Comparison of ENCODE assay signal across 3 cellular contexts in genomic region chr18:57430983-57431382, GRCh38.
TF ChIP-seq lines count a peak whose summit lies in the region.

No MANE protein-coding gene starts in this region.

TF ChIP-seq in liver, 16 proteins besides CTCF, POLR2A, EP300 and RAD21:
- TF ChIP-seq FOXA1 (IDR thresholded peaks at IDR 0.05) (no peak), SP1 (IDR thresholded peaks at IDR 0.05) (no peak), GABPA (IDR thresholded peaks at IDR 0.05 in 1 of 2, conservative IDR thresholded peaks at IDR 0.05 in 1 of 2) (no peak), MAX (IDR thresholded peaks at IDR 0.05) (no peak), ZBTB33 (IDR thresholded peaks at IDR 0.05) (no peak), EGR1 (IDR thresholded peaks at IDR 0.05; ENCODE audit: low read depth in 2 of 2) (no peak), TAF1 (conservative IDR thresholded peaks at IDR 0.05) (no peak), HNF4A (conservative IDR thresholded peaks at IDR 0.05) (no peak), JUND (IDR thresholded peaks at IDR 0.05) (no peak), YY1 (IDR thresholded peaks at IDR 0.05) (no peak), REST (IDR thresholded peaks at IDR 0.05) (no peak), ATF3 (IDR thresholded peaks at IDR 0.05) (no peak), NR2F2 (IDR thresholded peaks at IDR 0.05) (no peak), RXRA (IDR thresholded peaks at IDR 0.05) (no peak)

TF ChIP-seq in HepG2, 621 proteins besides CTCF, POLR2A, EP300 and RAD21:
- no peak for TF ChIP-seq ZNF207 (IDR thresholded peaks at IDR 0.05; ENCODE audit: borderline replicate concordance)
- TF ChIP-seq KAT8 (CRISPR knock-in tag; IDR thresholded peaks at IDR 0.05) = no peak
- TF ChIP-seq ZNF143 (CRISPR knock-in tag; IDR thresholded peaks at IDR 0.05) = no peak
- TF ChIP-seq HINFP (CRISPR knock-in tag; IDR thresholded peaks at IDR 0.05; ENCODE audit: low read depth) = no peak
- no peak for TF ChIP-seq POLR2AphosphoS2 (IDR thresholded peaks at IDR 0.05; ENCODE audit: low read depth, low read length)
- TF ChIP-seq NFYC (CRISPR knock-in tag; IDR thresholded peaks at IDR 0.05) = no peak
- TF ChIP-seq ZNF256 (CRISPR knock-in tag; conservative IDR thresholded peaks at IDR 0.05) = no peak
- TF ChIP-seq SP140L (CRISPR knock-in tag; IDR thresholded peaks at IDR 0.05; ENCODE audit: borderline replicate concordance) = no peak
- no peak for TF ChIP-seq ATF4 (CRISPR knock-in tag; IDR thresholded peaks at IDR 0.05)
- no peak for TF ChIP-seq ASH2L (IDR thresholded peaks at IDR 0.05; ENCODE audit: insufficient read length, low read depth, low read length)
- TF ChIP-seq JUND (CRISPR knock-in tag; IDR thresholded peaks at IDR 0.05) = no peak
- no peak for TF ChIP-seq ZNF30 (CRISPR knock-in tag; IDR thresholded peaks at IDR 0.05)
- TF ChIP-seq AHDC1 (CRISPR knock-in tag; IDR thresholded peaks at IDR 0.05; ENCODE audit: borderline replicate concordance) = no peak
- no peak for TF ChIP-seq ZNF878 (CRISPR knock-in tag; IDR thresholded peaks at IDR 0.05)
- TF ChIP-seq GFI1 (CRISPR knock-in tag; IDR thresholded peaks at IDR 0.05; ENCODE audit: borderline replicate concordance) = no peak
- no peak for TF ChIP-seq TEAD3 (CRISPR knock-in tag; optimal IDR thresholded peaks at IDR 0.05; ENCODE audit: borderline replicate concordance)
- no peak for TF ChIP-seq ZNF616 (CRISPR knock-in tag; IDR thresholded peaks at IDR 0.05; ENCODE audit: low read depth)
- no peak for TF ChIP-seq POGZ (CRISPR knock-in tag; IDR thresholded peaks at IDR 0.05)

TF ChIP-seq in endothelial cell of umbilical vein, 7 proteins besides CTCF, POLR2A, EP300 and RAD21:
- TF ChIP-seq EZH2 (IDR thresholded peaks at IDR 0.05; ENCODE audit: borderline replicate concordance, low read depth, low read length, severe bottlenecking) (peak; percentile 61), MAX (IDR thresholded peaks at IDR 0.05; ENCODE audit: insufficient read depth, insufficient read length) (no peak)
